8 cellular contexts compared by ENCODE assay signal in the genomic region with DNA sequence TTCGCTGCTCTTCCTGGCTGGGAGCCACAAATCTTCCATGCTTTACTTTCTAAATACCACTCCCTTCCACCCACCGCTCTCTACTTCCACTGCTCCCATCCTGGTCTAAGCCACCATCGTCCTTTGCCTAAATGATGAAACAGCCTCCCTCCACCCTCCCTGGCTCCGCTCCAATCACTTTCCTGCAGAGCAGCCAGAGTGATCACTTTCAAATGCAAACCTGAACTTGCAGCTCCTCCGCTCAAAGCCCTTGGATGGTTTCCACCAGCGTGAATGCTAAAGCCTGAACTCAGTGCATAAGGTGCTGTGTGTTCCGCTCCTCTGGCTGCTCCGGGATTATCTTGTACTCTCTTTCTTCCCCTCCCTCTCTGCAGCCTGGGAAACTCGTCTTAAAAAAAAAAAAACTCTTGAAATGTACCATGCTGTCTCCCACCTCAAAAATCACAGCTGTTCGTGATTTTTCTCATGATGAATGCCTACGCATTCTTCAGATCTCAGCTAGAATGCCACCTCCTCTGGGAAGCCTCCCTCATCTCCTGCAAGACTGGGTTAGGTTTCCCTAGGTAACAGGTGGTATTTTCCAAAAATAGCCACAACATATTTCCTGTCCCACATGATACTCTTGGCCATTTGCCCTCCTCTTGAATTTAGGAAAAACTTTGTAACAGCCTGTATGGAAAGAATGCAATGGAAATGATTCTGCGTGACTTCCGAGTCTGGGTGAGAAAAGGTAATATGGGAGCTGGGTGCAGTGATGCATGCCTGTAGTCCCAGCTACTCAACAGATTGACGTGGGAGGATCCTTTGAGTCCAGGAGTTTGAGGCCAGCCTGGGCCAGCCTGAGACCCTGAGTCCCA. TPM values are rescaled to one million over a fixed set of nuclear protein-coding genes. Genes with fewer than 3 reads are reported as not detected.
A peak's percentile ranks its signal among the peaks of the same experiment; 100 is the strongest.
DNase-seq lines count a peak whose midpoint lies in the region; ATAC-seq and TF ChIP-seq lines count a peak whose summit lies in the region.

No MANE protein-coding gene starts in this region.

- H3K27me3 ChIP-seq in Peyer's patch (no peaks in the 10 kb centered on the region), endocrine pancreas (ENCODE audit: control insufficient read depth, insufficient read depth, low read length) (no peaks in the 10 kb centered on the region), vagina (no peaks in the 10 kb centered on the region)

- DNase-seq in NCI-H510A treated with DMSO at 0.1 percent for 48 hours (lab: John Stamatoyannopoulos, UW) (peak; percentile 15), NCI-H510A (lab: John Stamatoyannopoulos, UW) (no peak), Peyer's patch (peak in 1 of 3 donors; percentile 52), mucosa of gallbladder (ENCODE audit: low spot score) (peak; percentile 48), vagina (ENCODE audit: extremely low spot score in 2 of 2) (no peak)

- H3K9ac ChIP-seq in endocrine pancreas (ENCODE audit: control insufficient read depth, insufficient read depth, low read length): peak overlapping the region; percentile 47

- intact Hi-C loops in vagina (cut with DNase I): no loop called here

- H3K27ac ChIP-seq in Peyer's patch (peak overlapping the region in 3 of 4 donors; percentile 20 to 67 (median 48)), vagina (peak overlapping the region; percentile 82)

- H3K4me1 ChIP-seq in Peyer's patch: peaks cover 0 to 13% (median 5%) of the 10 kb centered on the region in 4 donors
- no peaks in the 10 kb centered on the region for H3K4me1 ChIP-seq in endocrine pancreas (ENCODE audit: control insufficient read depth, insufficient read depth, low read length)
- H3K4me1 ChIP-seq in vagina: peaks cover 48% of the 10 kb centered on the region

- no peak for TF ChIP-seq POLR2A in Peyer's patch (IDR thresholded peaks at IDR 0.05)
- TF ChIP-seq POLR2A in vagina (IDR thresholded peaks at IDR 0.05): no peak

- no peak for ATAC-seq in GM21737 (IDR thresholded peaks at IDR 0.05; ENCODE audit: unreplicated experiment)
- no peak for ATAC-seq in HG03432 (IDR thresholded peaks at IDR 0.05; ENCODE audit: unreplicated experiment)

- TF ChIP-seq CTCF in Peyer's patch (IDR thresholded peaks at IDR 0.05): no peak
- TF ChIP-seq CTCF in vagina (IDR thresholded peaks at IDR 0.05): no peak

- H3K9me3 ChIP-seq in Peyer's patch (no peaks in the 10 kb centered on the region), endocrine pancreas (ENCODE audit: control insufficient read depth, low read length) (no peaks in the 10 kb centered on the region), vagina (no peaks in the 10 kb centered on the region)

- H3K36me3 ChIP-seq in Peyer's patch (no peaks in the 10 kb centered on the region), endocrine pancreas (ENCODE audit: control insufficient read depth, insufficient read depth, low read length) (no peaks in the 10 kb centered on the region), vagina (no peaks in the 10 kb centered on the region)

- H3K4me3 ChIP-seq in Peyer's patch: peak overlapping the region in 3 of 4 donors; percentile 1 to 40 (median 27)
- H3K4me3 ChIP-seq in endocrine pancreas (ENCODE audit: control insufficient read depth, insufficient read depth, low read length): peak overlapping the region; percentile 69
- peak overlapping the region; percentile 40 to 42 for H3K4me3 ChIP-seq in vagina

RNA-seq across cellular contexts. Expression of a gene that starts 3.7 kb away (rescaled TPM):
- 100 to 1,000 TPM in 1 of 4 donors, 10 to 100 TPM in 3; 32.4 to 459 (median 86.2) TPM for total RNA-seq in Peyer's patch
- 46.0 TPM for total RNA-seq in mucosa of gallbladder
- 68.5 TPM for total RNA-seq in vagina

Comparison
In these comparisons a context has a peak if more than half of its experiments do, and no peak if none do; other contexts are left out.
1. DNase-seq: peak in NCI-H510A treated with DMSO at 0.1 percent for 48 hours (single experiment) and mucosa of gallbladder (single experiment); none in NCI-H510A (single experiment) and vagina (0 of 2).
2. Peak in every context shown above with its lines, with median percentiles within 50 percentile points of each other: H3K4me3 ChIP-seq.